Comparison of ENCODE assay signal across 32 cellular contexts in the genomic region with DNA sequence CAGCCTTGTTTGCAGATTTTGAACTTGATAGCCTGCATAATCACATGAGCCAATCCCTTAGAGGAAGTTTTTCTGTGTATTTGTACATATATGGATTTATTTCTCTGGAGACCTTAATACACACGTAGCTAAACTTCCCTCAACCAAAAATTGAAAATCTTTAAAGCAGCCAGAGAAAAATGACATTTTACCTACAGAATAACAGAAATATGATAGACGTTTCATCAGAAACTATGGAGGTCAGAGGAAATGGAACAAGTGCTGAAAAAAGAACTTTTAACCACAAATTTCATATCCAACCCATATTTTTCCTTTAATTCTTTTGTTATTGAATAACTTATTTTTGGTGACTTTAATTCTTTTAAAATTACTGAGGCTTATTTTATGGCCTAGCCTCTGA.
"Had no signal": no experiment of that assay in that cellular context is flagged by ENCODE, and none has a peak within 500 bp of the region (broad histone marks: within the 10 kb centered on the region; RNA-seq: fewer than 3 reads in every experiment).

No MANE protein-coding gene starts in this region.

- ATAC-seq: activated CD4-positive, alpha-beta T cell treated with anti-CD3 and anti-CD28 coated beads for 36 hours; activated CD8-positive, alpha-beta memory T cell treated with anti-CD3 and anti-CD28 coated beads, Interleukin-2, amount 10 ng/mL, durations not matched to agents 7 days and 5 days; activated CD8-positive, alpha-beta T cell treated with anti-CD3 and anti-CD28 coated beads, Interleukin-2, amount 10 ng/mL, durations not matched to agents 7 days and 5 days; activated naive CD8-positive, alpha-beta T cell treated with anti-CD3 and anti-CD28 coated beads, Interleukin-2, amount 50 U/mL, for 24 hours; foreskin keratinocyte; gastrocnemius medialis; heart right ventricle; T-helper 17 cell had no signal

- H3K79me2 ChIP-seq: hepatocyte had no signal

- H3K27me3 ChIP-seq: brain microvascular endothelial cell, dorsolateral prefrontal cortex, esophagus muscularis mucosa, foreskin keratinocyte, gastrocnemius medialis, heart right ventricle, hepatocyte had no signal

- DNase-seq: activated CD4-positive, alpha-beta memory T cell treated with anti-CD3 and anti-CD28 coated beads for 36 hours; activated CD4-positive, alpha-beta T cell treated with anti-CD3 and anti-CD28 coated beads for 36 hours; activated CD4-positive, alpha-beta T cell treated with anti-CD3 and anti-CD28 coated beads, Interleukin-2, amount 10 ng/mL, durations not matched to agents 24 days and 14 days; activated CD4-positive, CD25-positive, alpha-beta regulatory T cell; activated CD4-positive, CD25-positive, alpha-beta regulatory T cell treated with anti-CD3 and anti-CD28 coated beads, Interleukin-2, amount 50 U/mL, for 72 hours; activated CD8-positive, alpha-beta memory T cell treated with anti-CD3 and anti-CD28 coated beads, Interleukin-2, amount 10 ng/mL, durations not matched to agents 7 days and 5 days; activated CD8-positive, alpha-beta memory T cell treated with anti-CD3 and anti-CD28 coated beads, Interleukin-2, amount 50 U/mL, for 4 hours; activated CD8-positive, alpha-beta T cell treated with anti-CD3 and anti-CD28 coated beads, Interleukin-2, amount 10 ng/mL, durations not matched to agents 7 days and 5 days; activated effector memory CD4-positive, alpha-beta T cell treated with anti-CD3 and anti-CD28 coated beads, Interleukin-2, amount 50 U/mL, for 16 hours; activated naive CD4-positive, alpha-beta T cell treated with anti-CD3 and anti-CD28 coated beads for 36 hours; activated naive CD8-positive, alpha-beta T cell treated with anti-CD3 and anti-CD28 coated beads for 36 hours; activated naive CD8-positive, alpha-beta T cell treated with anti-CD3 and anti-CD28 coated beads, Interleukin-2, amount 50 U/mL, for 24 hours; activated T-cell treated with anti-CD3 and anti-CD28 coated beads, Interleukin-2, amount 50 U/mL, for 1 hour; activated T-cell treated with anti-CD3 and anti-CD28 coated beads, Interleukin-2, amount 50 U/mL, for 48 hours; amniotic stem cell; anterior cingulate cortex; brain microvascular endothelial cell; dorsolateral prefrontal cortex; effector memory CD4-positive, alpha-beta T cell; erythroblast; foreskin keratinocyte; gastrocnemius medialis; glutamatergic neuron; heart right ventricle; T-helper 1 cell; T-helper 17 cell; T1000; WERI-Rb-1 had no signal

- FAIRE-seq: bronchial epithelial cell had no signal

- H3K36me3 ChIP-seq: brain microvascular endothelial cell, WERI-Rb-1 had no signal

- H3K27ac ChIP-seq: brain microvascular endothelial cell, coronary artery, dorsolateral prefrontal cortex, esophagus muscularis mucosa, foreskin keratinocyte, gastrocnemius medialis, heart right ventricle, hepatocyte, WERI-Rb-1 had no signal

- H3K4me3 ChIP-seq: coronary artery, dorsolateral prefrontal cortex, esophagus muscularis mucosa, gastrocnemius medialis, heart right ventricle, hepatocyte had no signal

- H3K4me1 ChIP-seq: esophagus muscularis mucosa, foreskin keratinocyte, gastrocnemius medialis, heart right ventricle had no signal

- H3K4me2 ChIP-seq: hepatocyte had no signal

- H2AFZ ChIP-seq: hepatocyte had no signal
